6 cellular contexts compared by ENCODE assay signal in genomic region chr7:7011751-7012150, GRCh38.
A peak's percentile ranks its signal among the peaks of the same experiment; 100 is the strongest.
DNase-seq lines count a peak whose midpoint lies in the region; ATAC-seq, FAIRE-seq and TF ChIP-seq lines count a peak whose summit lies in the region.
"Not testable (repeated sequence)": the region's sequence is repeated elsewhere in the genome, so short reads cannot be mapped to it uniquely, and the experiment has no call there.

No MANE protein-coding gene starts in this region.

- not testable (repeated sequence) for TF ChIP-seq POLR2A in A549 (IDR thresholded peaks at IDR 0.05; ENCODE audit: low read length)

- TF ChIP-seq EP300 in A549 (IDR thresholded peaks at IDR 0.05): not testable (repeated sequence)

- peaks cover 13% of the 10 kb centered on the region for H3K36me3 Mint-ChIP-seq in endodermal cell (ENCODE audit: low read depth)

- intact Hi-C loops in PC-9 (cut with micrococcal nuclease; ENCODE audit: unreplicated experiment): loop anchor here (5.0 kb wide), 1 partner anchor 86 kb away; no protein-coding TSS in a partner anchor

- not testable (repeated sequence) for H3K4me3 Mint-ChIP-seq in endodermal cell

- not testable (repeated sequence) for H4K20me1 ChIP-seq in PC-9 (ENCODE audit: insufficient read depth)

- not testable (repeated sequence) for ATAC-seq in A549

- not testable (repeated sequence) for H3K27me3 ChIP-seq in HUES6 (ENCODE audit: control insufficient read depth, insufficient read depth, low read length); PC-9 (ENCODE audit: insufficient read depth, low read depth); endodermal cell (ENCODE audit: control insufficient read depth, insufficient read depth, low read length, poor library complexity, severe bottlenecking)

- H3K9ac ChIP-seq in HUES6 (ENCODE audit: low read length); SK-N-MC (ENCODE audit: insufficient read length); endodermal cell (ENCODE audit: extremely low read depth, low read length, poor library complexity, severe bottlenecking): not testable (repeated sequence)

- DNase-seq in A549 (ENCODE audit: low read depth in 1 of 2, low spot score in 1 of 2); SK-N-MC (ENCODE audit: low read depth, low spot score); endodermal cell; urothelium cell line (ENCODE audit: low spot score): not testable (repeated sequence)
- peak in 1 of 2 experiments; percentile 15 for DNase-seq in PC-9

- not testable (repeated sequence) for BruUV-seq in PC-9 (replicated peaks; lab: Mats Ljungman, UMichigan)

- H3K4me1 Mint-ChIP-seq in endodermal cell: peaks cover 24% of the 10 kb centered on the region

- not testable (repeated sequence) for FAIRE-seq in A549 (lab: Jason Lieb, UNC)
- FAIRE-seq in urothelium cell line (lab: Jason Lieb, UNC): peak; percentile 56

- H3K4me3 ChIP-seq in A549 (0 out of 3 replicates have a peak overlapping the region, but pooled peaks have one; percentile 16), HUES6 (ENCODE audit: low read depth, low read length) (peak overlapping the region; percentile 25; the same call in 1 of the 2 replicates), PC-9 (peak overlapping the region; percentile 46; the same call in 1 of the 2 replicates), SK-N-MC (peak overlapping the region; percentile 42), endodermal cell (ENCODE audit: low read length) (peak overlapping the region; percentile 34)

- not testable (repeated sequence) for H3K36me3 ChIP-seq in HUES6 (ENCODE audit: control insufficient read depth, insufficient read depth, low read length); PC-9 (ENCODE audit: low read depth); SK-N-MC (ENCODE audit: insufficient read depth, low read length); endodermal cell (ENCODE audit: control insufficient read depth, insufficient read depth, low read length)

- TF ChIP-seq CTCF in A549 (IDR thresholded peaks at IDR 0.05); PC-9 (conservative IDR thresholded peaks at IDR 0.05); endodermal cell (conservative IDR thresholded peaks at IDR 0.05): not testable (repeated sequence)

- CTCF ChIA-PET in A549 (lab: Yijun Ruan, JAX); PC-9 (lab: Charles Lee): not testable (repeated sequence)

- TF ChIP-seq RAD21 in A549 (conservative IDR thresholded peaks at IDR 0.05 in 1 of 2, IDR thresholded peaks at IDR 0.05 in 1 of 2): not testable (repeated sequence)

- not testable (repeated sequence) for H3K9me2 ChIP-seq in PC-9 (ENCODE audit: insufficient read depth)

- peak overlapping the region; percentile 45; the same call in 2 of the 3 replicates for H3K4me2 ChIP-seq in A549
- H3K4me2 ChIP-seq in PC-9: peak overlapping the region; percentile 61

- H3K27me3 Mint-ChIP-seq in endodermal cell (ENCODE audit: insufficient read depth): not testable (repeated sequence)

- WGBS in A549 (ENCODE audit: missing lambda C conversion rate): 12% methylated on average over 7 of the region's 7 CpGs
- WGBS in endodermal cell (ENCODE audit: insufficient coverage in 1 of 2, insufficient read length in 1 of 2), 2 experiments: 87 to 91% methylated on average over 4 to 7 of the region's 7 CpGs

- not testable (repeated sequence) for H3K79me2 ChIP-seq in PC-9 (ENCODE audit: low read depth)

- H3F3A ChIP-seq in PC-9 (ENCODE audit: insufficient read depth, low read depth): not testable (repeated sequence)

- H3K9me3 ChIP-seq in A549; HUES6 (ENCODE audit: control insufficient read depth, insufficient read depth, low read depth, low read length); PC-9 (ENCODE audit: insufficient read depth, low read depth); SK-N-MC (ENCODE audit: low read depth, low read length): not testable (repeated sequence)
- peaks cover 29% of the 10 kb centered on the region for H3K9me3 ChIP-seq in endodermal cell (ENCODE audit: control insufficient read depth, low read length)

- POLR2A ChIA-PET in A549 (lab: Yijun Ruan, JAX): not testable (repeated sequence)
- POLR2A ChIA-PET in PC-9 (lab: Charles Lee; ENCODE audit: unreplicated experiment): interaction anchor here (0.6 kb wide), 1 partner anchor 122 kb away, joined by 3 read pairs; no protein-coding TSS in a partner anchor

- H3K9me3 Mint-ChIP-seq in endodermal cell: peaks cover 45% of the 10 kb centered on the region

- not testable (repeated sequence) for H3K27ac Mint-ChIP-seq in endodermal cell

- not testable (repeated sequence) for H3K27ac ChIP-seq in A549; HUES6 (ENCODE audit: low read depth, low read length); PC-9; SK-N-MC; endodermal cell (ENCODE audit: low read depth, low read length)

- H2AFZ ChIP-seq in PC-9: peak overlapping the region; percentile 66; the same call in 1 of the 2 replicates

- H3K4me1 ChIP-seq in A549; HUES6 (ENCODE audit: control insufficient read depth, insufficient read depth, low read length); PC-9 (replicated peaks; ENCODE audit: insufficient read depth): not testable (repeated sequence)
- peaks cover 24% of the 10 kb centered on the region for H3K4me1 ChIP-seq in endodermal cell (ENCODE audit: control insufficient read depth, insufficient read depth, low read length)
